1 cellular context compared by ENCODE assay signal in the genomic region with DNA sequence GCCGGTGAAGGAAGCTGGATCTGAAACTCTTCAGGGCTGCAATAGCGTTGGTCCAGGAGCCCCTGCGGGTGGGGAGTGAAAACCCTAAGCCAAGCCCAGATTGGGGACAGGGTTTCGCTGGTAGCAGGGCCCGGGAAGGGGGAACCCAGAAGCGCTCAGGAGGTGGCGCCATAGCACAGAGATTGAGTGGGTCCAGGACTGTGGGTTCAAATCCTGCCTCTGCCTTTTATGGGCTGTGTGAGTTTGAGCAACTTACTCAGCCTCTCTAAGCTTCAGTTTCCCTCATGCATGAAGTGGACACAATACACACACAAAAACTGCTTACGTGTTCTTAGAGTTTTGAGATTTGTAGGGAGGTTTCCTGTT.
A peak's percentile ranks its signal among the peaks of the same experiment; 100 is the strongest.
TF ChIP-seq lines count a peak whose summit lies in the region.

No MANE protein-coding gene starts in this region.

TF ChIP-seq in GM12878, 131 proteins besides CTCF, POLR2A, EP300 and RAD21:
- no peak for TF ChIP-seq EGR1 (IDR thresholded peaks at IDR 0.05; ENCODE audit: borderline replicate concordance in 1 of 2, low read depth in 2 of 2, low read length in 2 of 2)
- no peak for TF ChIP-seq GATAD2B (conservative IDR thresholded peaks at IDR 0.05; ENCODE audit: low read depth)
- TF ChIP-seq, protein P1, sequence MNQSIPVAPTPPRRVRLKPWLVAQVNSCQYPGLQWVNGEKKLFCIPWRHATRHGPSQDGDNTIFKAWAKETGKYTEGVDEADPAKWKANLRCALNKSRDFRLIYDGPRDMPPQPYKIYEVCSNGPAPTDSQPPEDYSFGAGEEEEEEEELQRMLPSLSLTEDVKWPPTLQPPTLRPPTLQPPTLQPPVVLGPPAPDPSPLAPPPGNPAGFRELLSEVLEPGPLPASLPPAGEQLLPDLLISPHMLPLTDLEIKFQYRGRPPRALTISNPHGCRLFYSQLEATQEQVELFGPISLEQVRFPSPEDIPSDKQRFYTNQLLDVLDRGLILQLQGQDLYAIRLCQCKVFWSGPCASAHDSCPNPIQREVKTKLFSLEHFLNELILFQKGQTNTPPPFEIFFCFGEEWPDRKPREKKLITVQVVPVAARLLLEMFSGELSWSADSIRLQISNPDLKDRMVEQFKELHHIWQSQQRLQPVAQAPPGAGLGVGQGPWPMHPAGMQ (IDR thresholded peaks at IDR 0.05; ENCODE audit: borderline replicate concordance), result no peak
- peak; percentile 56; the same call in 1 of the 2 replicates for TF ChIP-seq SMC3 (IDR thresholded peaks at IDR 0.05; ENCODE audit: borderline replicate concordance, low read length)
- TF ChIP-seq, protein P2, sequence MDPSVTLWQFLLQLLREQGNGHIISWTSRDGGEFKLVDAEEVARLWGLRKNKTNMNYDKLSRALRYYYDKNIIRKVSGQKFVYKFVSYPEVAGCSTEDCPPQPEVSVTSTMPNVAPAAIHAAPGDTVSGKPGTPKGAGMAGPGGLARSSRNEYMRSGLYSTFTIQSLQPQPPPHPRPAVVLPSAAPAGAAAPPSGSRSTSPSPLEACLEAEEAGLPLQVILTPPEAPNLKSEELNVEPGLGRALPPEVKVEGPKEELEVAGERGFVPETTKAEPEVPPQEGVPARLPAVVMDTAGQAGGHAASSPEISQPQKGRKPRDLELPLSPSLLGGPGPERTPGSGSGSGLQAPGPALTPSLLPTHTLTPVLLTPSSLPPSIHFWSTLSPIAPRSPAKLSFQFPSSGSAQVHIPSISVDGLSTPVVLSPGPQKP (IDR thresholded peaks at IDR 0.05; ENCODE audit: low read depth, low read length), result no peak
- TF ChIP-seq TAF1 (IDR thresholded peaks at IDR 0.05; ENCODE audit: borderline replicate concordance, low read depth, low read length), result no peak
- TF ChIP-seq SMARCA5 (IDR thresholded peaks at IDR 0.05), result peak; percentile 90
- no peak for TF ChIP-seq ETV6 (conservative IDR thresholded peaks at IDR 0.05 in 1 of 2, IDR thresholded peaks at IDR 0.05 in 1 of 2; ENCODE audit: borderline replicate concordance in 1 of 2, low read depth in 1 of 2)
- TF ChIP-seq YY1 (IDR thresholded peaks at IDR 0.05; ENCODE audit: low read depth, low read length), result 0 out of 2 replicates have a peak, but pooled peaks have one; percentile 28
- no peak for TF ChIP-seq NBN (IDR thresholded peaks at IDR 0.05)
- TF ChIP-seq, protein P3, sequence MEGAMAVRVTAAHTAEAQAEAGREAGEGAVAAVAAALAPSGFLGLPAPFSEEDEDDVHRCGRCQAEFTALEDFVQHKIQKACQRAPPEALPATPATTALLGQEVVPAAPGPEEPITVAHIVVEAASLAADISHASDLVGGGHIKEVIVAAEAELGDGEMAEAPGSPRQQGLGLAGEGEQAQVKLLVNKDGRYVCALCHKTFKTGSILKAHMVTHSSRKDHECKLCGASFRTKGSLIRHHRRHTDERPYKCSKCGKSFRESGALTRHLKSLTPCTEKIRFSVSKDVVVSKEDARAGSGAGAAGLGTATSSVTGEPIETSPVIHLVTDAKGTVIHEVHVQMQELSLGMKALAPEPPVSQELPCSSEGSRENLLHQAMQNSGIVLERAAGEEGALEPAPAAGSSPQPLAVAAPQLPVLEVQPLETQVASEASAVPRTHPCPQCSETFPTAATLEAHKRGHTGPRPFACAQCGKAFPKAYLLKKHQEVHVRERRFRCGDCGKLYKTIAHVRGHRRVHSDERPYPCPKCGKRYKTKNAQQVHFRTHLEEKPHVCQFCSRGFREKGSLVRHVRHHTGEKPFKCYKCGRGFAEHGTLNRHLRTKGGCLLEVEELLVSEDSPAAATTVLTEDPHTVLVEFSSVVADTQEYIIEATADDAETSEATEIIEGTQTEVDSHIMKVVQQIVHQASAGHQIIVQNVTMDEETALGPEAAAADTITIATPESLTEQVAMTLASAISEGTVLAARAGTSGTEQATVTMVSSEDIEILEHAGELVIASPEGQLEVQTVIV (IDR thresholded peaks at IDR 0.05; ENCODE audit: borderline replicate concordance, partially characterized antibody), result no peak
